Comparison of ENCODE assay signal across 17 cellular contexts in the genomic region with DNA sequence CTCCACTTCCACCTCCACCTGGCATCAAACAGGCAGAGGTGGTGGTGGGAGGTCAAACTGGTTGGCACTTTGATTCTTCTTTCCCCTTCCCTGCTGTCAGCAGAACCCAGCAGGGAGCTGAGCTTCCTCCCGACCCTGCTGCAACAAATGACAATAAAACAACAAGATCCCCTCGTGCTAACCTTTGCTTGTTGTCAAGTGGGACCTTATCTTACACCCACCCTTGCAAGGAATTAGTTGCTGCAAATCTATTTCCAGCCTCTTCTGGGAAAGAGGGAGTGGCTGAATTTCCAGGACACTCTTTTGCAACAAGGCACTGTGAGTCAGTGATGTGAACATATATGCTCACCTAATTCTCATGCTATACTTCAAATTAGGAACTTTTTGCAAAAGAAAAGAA.
DNase-seq lines count a peak whose midpoint lies in the region; ATAC-seq and TF ChIP-seq lines count a peak whose summit lies in the region.
"Had no signal": no experiment of that assay in that cellular context is flagged by ENCODE, and none has a peak within 500 bp of the region (broad histone marks: within the 10 kb centered on the region; RNA-seq: fewer than 3 reads in every experiment).

No MANE protein-coding gene starts in this region.

- peak; percentile 11 for DNase-seq in NCI-H226
- peak; percentile 70 for DNase-seq in amniotic epithelial cell (ENCODE audit: low read depth)
- DNase-seq in foreskin keratinocyte: peak in 1 of 2 donors; percentile 12
- DNase-seq in omental fat pad (ENCODE audit: low spot score): no peak
- no peak for DNase-seq in superior temporal gyrus (ENCODE audit: extremely low spot score)
- no peak for DNase-seq in SIG-M5 treated with dmso at 0.1 percent for 504 hours (lab: John Stamatoyannopoulos, UW; ENCODE audit: unreplicated experiment)
- no peak for DNase-seq in COR-L47 (lab: John Stamatoyannopoulos, UW)
- DNase-seq: CD4-positive, CD25-positive, alpha-beta regulatory T cell; DMS79; GOT3; KBM-7; NCI-H1417 treated with DMSO at 0.1 percent for 48 hours; NCI-H1930; NCI-H2171 treated with DMSO at 0.1 percent for 48 hours; NCI-H748 treated with DMSO at 0.1 percent for 48 hours; PC-3 had no signal

- no peaks in the 10 kb centered on the region for H3K27me3 ChIP-seq in foreskin keratinocyte

- TF ChIP-seq CTCF in foreskin keratinocyte (conservative IDR thresholded peaks at IDR 0.05) (no peak), omental fat pad (IDR thresholded peaks at IDR 0.05) (no peak)

- H3K4me1 ChIP-seq in foreskin keratinocyte: no peaks in the 10 kb centered on the region

- ATAC-seq in foreskin keratinocyte (peak; percentile 16), omental fat pad (ENCODE audit: low FRiP score) (peak; percentile 70)
- ATAC-seq: GM12878, PC-3 had no signal

- H3K27ac ChIP-seq in foreskin keratinocyte: no peak overlapping the region

Comparison
In these comparisons a context has a peak if more than half of its experiments do, and no peak if none do; other contexts are left out.
1. DNase-seq: peak in NCI-H226 (single experiment) and amniotic epithelial cell (single experiment); none in omental fat pad (single experiment), superior temporal gyrus (single experiment), SIG-M5 treated with dmso at 0.1 percent for 504 hours (single experiment) and COR-L47 (single experiment).